ENCODE assay signal across 21 cellular contexts in genomic region chr7:139674752-139675126, GRCh38.
A peak's percentile ranks its signal among the peaks of the same experiment; 100 is the strongest.
DNase-seq lines count a peak whose midpoint lies in the region; ATAC-seq and TF ChIP-seq lines count a peak whose summit lies in the region.
"Had no signal": no experiment of that assay in that cellular context is flagged by ENCODE, and none has a peak within 500 bp of the region (broad histone marks: within the 10 kb centered on the region; RNA-seq: fewer than 3 reads in every experiment).

No MANE protein-coding gene starts in this region.

- TF ChIP-seq CTCF in VCaP (conservative IDR thresholded peaks at IDR 0.05), result no peak
- no peak for TF ChIP-seq CTCF in glutamatergic neuron (IDR thresholded peaks at IDR 0.05; ENCODE audit: partially characterized antibody, unreplicated experiment)

- peak overlapping the region; percentile 73 for H3K27ac Mint-ChIP-seq in activated CD8-positive, alpha-beta memory T cell treated with anti-CD3 and anti-CD28 coated beads, Interleukin-2, amount 10 ng/mL, durations not matched to agents 7 days and 5 days
- no peak overlapping the region for H3K27ac Mint-ChIP-seq in glutamatergic neuron (ENCODE audit: unreplicated experiment)
- H3K27ac Mint-ChIP-seq: CD4-positive, alpha-beta T cell had no signal

- no peak overlapping the region for H3K9ac ChIP-seq in skeletal muscle tissue (ENCODE audit: low read depth in 1 of 3, low read length in 3 of 3)
- H3K9ac ChIP-seq: SK-N-SH had no signal

- peaks cover 49% of the 10 kb centered on the region for H3K4me1 Mint-ChIP-seq in activated CD8-positive, alpha-beta memory T cell treated with anti-CD3 and anti-CD28 coated beads, Interleukin-2, amount 10 ng/mL, durations not matched to agents 7 days and 5 days
- peaks cover 12% of the 10 kb centered on the region for H3K4me1 Mint-ChIP-seq in glutamatergic neuron (ENCODE audit: low read depth, unreplicated experiment)

- H3K4me3 ChIP-seq in right cardiac atrium (ENCODE audit: low read length) (no peak overlapping the region), skeletal muscle tissue (ENCODE audit: low read length in 3 of 3) (no peak overlapping the region)
- H3K4me3 ChIP-seq: smooth muscle cell, vagina had no signal

- H3K27me3 Mint-ChIP-seq in activated CD8-positive, alpha-beta memory T cell treated with anti-CD3 and anti-CD28 coated beads, Interleukin-2, amount 10 ng/mL, durations not matched to agents 7 days and 5 days, result no peaks in the 10 kb centered on the region
- no peaks in the 10 kb centered on the region for H3K27me3 Mint-ChIP-seq in glutamatergic neuron (ENCODE audit: unreplicated experiment)
- H3K27me3 Mint-ChIP-seq: CD4-positive, alpha-beta T cell; naive thymus-derived CD4-positive, alpha-beta T cell had no signal

- ATAC-seq in activated CD8-positive, alpha-beta memory T cell treated with anti-CD3 and anti-CD28 coated beads, Interleukin-2, amount 10 ng/mL, durations not matched to agents 7 days and 5 days, result no peak
- ATAC-seq in right cardiac atrium, result no peak
- no peak for ATAC-seq in esophagus mucosa
- ATAC-seq: naive thymus-derived CD4-positive, alpha-beta T cell had no signal

- no peaks in the 10 kb centered on the region for H3K27me3 ChIP-seq in right cardiac atrium (ENCODE audit: control insufficient read depth, insufficient read depth)
- no peaks in the 10 kb centered on the region for H3K27me3 ChIP-seq in skeletal muscle tissue (ENCODE audit: control insufficient read depth in 3 of 3, insufficient read depth in 3 of 3, low read length in 3 of 3)
- H3K27me3 ChIP-seq: vagina had no signal

- no peak for DNase-seq in activated CD8-positive, alpha-beta memory T cell treated with anti-CD3 and anti-CD28 coated beads, Interleukin-2, amount 10 ng/mL, durations not matched to agents 7 days and 5 days
- DNase-seq in activated CD8-positive, alpha-beta memory T cell treated with anti-CD3 and anti-CD28 coated beads, Interleukin-2, amount 50 U/mL, for 4 hours, result no peak
- no peak for DNase-seq in right cardiac atrium
- DNase-seq in glutamatergic neuron, result no peak
- DNase-seq in NCI-H146 (lab: John Stamatoyannopoulos, UW), result no peak
- DNase-seq: activated gamma-delta T cell treated with Interleukin-2 at 50 U/mL for 16 hours; anterior cingulate cortex; CD4-positive, alpha-beta T cell; DMS79 treated with DMSO at 0.1 percent for 48 hours; mesendoderm; naive thymus-derived CD4-positive, alpha-beta T cell; NCI-H187 treated with DMSO at 0.1 percent for 48 hours; NK-92 treated with Interleukin-12 subunit alpha and Interleukin-12 subunit beta, amount 100 ng/mL, for 24 hours; SK-N-SH; stimulated activated CD4-positive, alpha-beta T cell treated with anti-CD3 and anti-CD28 coated beads, Interleukin-4, amount 100 ng/mL, for 1 hour; T-helper 9 cell had no signal

- no peaks in the 10 kb centered on the region for H3K9me3 Mint-ChIP-seq in activated CD8-positive, alpha-beta memory T cell treated with anti-CD3 and anti-CD28 coated beads, Interleukin-2, amount 10 ng/mL, durations not matched to agents 7 days and 5 days (ENCODE audit: low read depth)
- peaks cover 4% of the 10 kb centered on the region for H3K9me3 Mint-ChIP-seq in glutamatergic neuron (ENCODE audit: unreplicated experiment)
- H3K9me3 Mint-ChIP-seq: CD4-positive, alpha-beta T cell; naive thymus-derived CD4-positive, alpha-beta T cell had no signal

- H3K4me3 Mint-ChIP-seq in activated CD8-positive, alpha-beta memory T cell treated with anti-CD3 and anti-CD28 coated beads, Interleukin-2, amount 10 ng/mL, durations not matched to agents 7 days and 5 days, result no peak overlapping the region
- H3K4me3 Mint-ChIP-seq in glutamatergic neuron (ENCODE audit: unreplicated experiment), result no peak overlapping the region
- H3K4me3 Mint-ChIP-seq: CD4-positive, alpha-beta T cell; naive thymus-derived CD4-positive, alpha-beta T cell had no signal

- H3K36me3 ChIP-seq in skeletal muscle tissue (ENCODE audit: control insufficient read depth in 3 of 3, insufficient read depth in 3 of 3, low read length in 3 of 3), result peaks cover 0 to 3% (median 0%) of the 10 kb centered on the region in 3 donors
- H3K36me3 ChIP-seq: vagina had no signal

- H3K36me3 Mint-ChIP-seq in activated CD8-positive, alpha-beta memory T cell treated with anti-CD3 and anti-CD28 coated beads, Interleukin-2, amount 10 ng/mL, durations not matched to agents 7 days and 5 days, result peaks cover 27% of the 10 kb centered on the region
- H3K36me3 Mint-ChIP-seq in glutamatergic neuron (ENCODE audit: unreplicated experiment), result peaks cover 5% of the 10 kb centered on the region

- intact Hi-C loops in right cardiac atrium (cut with DNase I), result no loop called here

- H3K9me3 ChIP-seq in right cardiac atrium (ENCODE audit: control insufficient read depth, low read length) (no peaks in the 10 kb centered on the region), skeletal muscle tissue (ENCODE audit: control insufficient read depth in 3 of 3, low read length in 3 of 3) (no peaks in the 10 kb centered on the region)
- H3K9me3 ChIP-seq: SK-N-SH, vagina had no signal

- CTCF ChIA-PET in activated CD8-positive, alpha-beta memory T cell treated with anti-CD3 and anti-CD28 coated beads, Interleukin-2, amount 10 ng/mL, durations not matched to agents 7 days and 5 days (lab: Charles Lee), result interaction anchor here (1.0 to 2.0 kb wide), 3 partner anchors 13 to 93 kb away, joined by 3 to 7 read pairs (median 3); no protein-coding TSS in a partner anchor

- H3K27ac ChIP-seq in VCaP, result peak overlapping the region; percentile 98
- peak overlapping the region; percentile 69 for H3K27ac ChIP-seq in right cardiac atrium (ENCODE audit: low read length)
- peak overlapping the region; percentile 36 for H3K27ac ChIP-seq in skeletal muscle tissue (ENCODE audit: low read depth, low read length)
- H3K27ac ChIP-seq: vagina had no signal

- H3K4me1 ChIP-seq in right cardiac atrium (ENCODE audit: control insufficient read depth, insufficient read depth, low read length) (peaks cover 6% of the 10 kb centered on the region), skeletal muscle tissue (ENCODE audit: control insufficient read depth in 3 of 3, insufficient read depth in 3 of 3, low read length in 3 of 3) (peaks cover 0 to 2% (median under 1%) of the 10 kb centered on the region in 3 donors)

- WGBS in right cardiac atrium, result 53% methylated on average over 8 of the region's 8 CpGs

Comparison
In these comparisons a context has a peak if more than half of its experiments do, and no peak if none do; other contexts are left out.
1. H3K27ac ChIP-seq: peak in every context shown above with its lines; median percentile 98 in VCaP; 69 in right cardiac atrium; 36 in skeletal muscle tissue.